ENCODE assay signal across 2 cellular contexts in genomic region chr3:143128212-143128611, GRCh38.
TF ChIP-seq lines count a peak whose summit lies in the region.

No MANE protein-coding gene starts in this region.

TF ChIP-seq in IMR-90, 13 proteins besides CTCF, POLR2A, EP300 and RAD21:
- TF ChIP-seq BHLHE40 (IDR thresholded peaks at IDR 0.05; ENCODE audit: low read depth, low read length) (no peak), CEBPB (IDR thresholded peaks at IDR 0.05; ENCODE audit: low read depth, low read length) (no peak), SMC3 (IDR thresholded peaks at IDR 0.05; ENCODE audit: low read depth, low read length) (no peak), MAZ (IDR thresholded peaks at IDR 0.05; ENCODE audit: borderline replicate concordance, low read depth, low read length) (no peak), NFE2L2 (IDR thresholded peaks at IDR 0.05; ENCODE audit: low read depth, low read length) (no peak), FOS (IDR thresholded peaks at IDR 0.05; ENCODE audit: low read depth, low read length) (no peak), ELK1 (IDR thresholded peaks at IDR 0.05; ENCODE audit: borderline replicate concordance, low read depth, low read length) (no peak), CHD1 (IDR thresholded peaks at IDR 0.05; ENCODE audit: low read depth, low read length) (no peak), MAFK (IDR thresholded peaks at IDR 0.05; ENCODE audit: low read depth, low read length) (no peak), RCOR1 (IDR thresholded peaks at IDR 0.05; ENCODE audit: insufficient replicate concordance, low read length) (no peak), RFX5 (IDR thresholded peaks at IDR 0.05; ENCODE audit: low read depth, low read length) (no peak), USF2 (IDR thresholded peaks at IDR 0.05; ENCODE audit: low read depth, low read length) (no peak), MXI1 (IDR thresholded peaks at IDR 0.05; ENCODE audit: borderline replicate concordance, low read depth, low read length) (no peak)

TF ChIP-seq in endothelial cell of umbilical vein, 7 proteins besides CTCF, POLR2A, EP300 and RAD21:
- TF ChIP-seq MYC (IDR thresholded peaks at IDR 0.05; ENCODE audit: low read depth, low read length): no peak
- TF ChIP-seq FOS (IDR thresholded peaks at IDR 0.05; ENCODE audit: borderline replicate concordance, insufficient read depth, low read length): no peak
- no peak for TF ChIP-seq GATA2 (IDR thresholded peaks at IDR 0.05; ENCODE audit: insufficient read depth, insufficient read length, low read depth, low read length)
- no peak for TF ChIP-seq MAX (IDR thresholded peaks at IDR 0.05; ENCODE audit: insufficient read depth, insufficient read length)
- TF ChIP-seq JUN (IDR thresholded peaks at IDR 0.05; ENCODE audit: borderline replicate concordance, insufficient read depth, insufficient read length, low read depth): no peak
- TF ChIP-seq POLR2AphosphoS5 (IDR thresholded peaks at IDR 0.05; ENCODE audit: insufficient read depth, low read depth, low read length): no peak
- TF ChIP-seq EZH2 (IDR thresholded peaks at IDR 0.05; ENCODE audit: borderline replicate concordance, low read depth, low read length, severe bottlenecking): no peak
TF ChIP-seq in endothelial cell of umbilical vein: peak in this region for 0.
